ENCODE assay signal across 27 cellular contexts in the genomic region with DNA sequence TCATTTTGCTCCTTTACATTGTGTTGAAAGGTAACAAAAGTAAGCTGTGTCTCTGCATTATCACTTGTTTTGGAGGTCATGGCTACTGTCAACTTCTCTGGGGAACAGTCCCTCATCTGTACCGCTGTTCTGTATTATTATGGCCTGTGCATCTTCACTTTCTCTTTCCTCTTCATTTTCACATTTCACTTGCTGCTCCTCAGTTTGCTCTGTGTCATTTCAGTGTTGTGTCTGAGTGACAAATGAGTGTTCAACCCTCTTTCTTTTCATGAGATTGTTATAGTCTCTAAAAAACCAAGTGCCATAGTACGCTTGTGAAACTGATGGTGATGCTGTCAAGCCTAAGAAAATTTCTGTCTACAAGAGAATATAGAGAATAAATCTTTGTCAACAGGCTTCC.
DNase-seq lines count a peak whose midpoint lies in the region; ATAC-seq lines count a peak whose summit lies in the region.
"Had no signal": no experiment of that assay in that cellular context is flagged by ENCODE, and none has a peak within 500 bp of the region (broad histone marks: within the 10 kb centered on the region; RNA-seq: fewer than 3 reads in every experiment).

No MANE protein-coding gene starts in this region.

- no peak overlapping the region for H3K14ac ChIP-seq in neuronal stem cell (ENCODE audit: low read length)

- H3K27ac ChIP-seq in neuronal stem cell (replicated peaks; ENCODE audit: low read length), result no peak overlapping the region
- H3K27ac ChIP-seq: BLaER1 had no signal

- H3K9me3 ChIP-seq in neuronal stem cell (replicated peaks in 1 of 2; ENCODE audit: control insufficient read depth in 2 of 2, insufficient read depth in 1 of 2, low read depth in 1 of 2, low read length in 2 of 2), result no peaks in the 10 kb centered on the region
- H3K9me3 ChIP-seq: BLaER1, SK-N-SH had no signal

- H3K18ac ChIP-seq in neuronal stem cell (ENCODE audit: low read length), result no peak overlapping the region

- H3K4me1 ChIP-seq in neuronal stem cell (ENCODE audit: control insufficient read depth in 2 of 2, insufficient read depth in 1 of 2, low read depth in 1 of 2, low read length in 2 of 2), result no peaks in the 10 kb centered on the region
- H3K4me1 ChIP-seq: BLaER1 had no signal

- no CpG with 5 or more reads among the region's 2 CpGs for WGBS in neuronal stem cell (ENCODE audit: extremely low coverage in 2 of 2, insufficient read length in 2 of 2, insufficient replicate concordance in 1 of 2), 2 donors

- no peak overlapping the region for H2BK15ac ChIP-seq in neuronal stem cell (ENCODE audit: low read length)

- H3K79me1 ChIP-seq in neuronal stem cell (ENCODE audit: low read depth, low read length), result no peaks in the 10 kb centered on the region

- H3K36me3 ChIP-seq in neuronal stem cell (replicated peaks in 1 of 2; ENCODE audit: control insufficient read depth in 2 of 2, insufficient read depth in 2 of 2, low read length in 2 of 2), result no peaks in the 10 kb centered on the region
- H3K36me3 ChIP-seq: BLaER1 had no signal

- H3K27me3 ChIP-seq in neuronal stem cell (ENCODE audit: control insufficient read depth in 3 of 3, insufficient read depth in 3 of 3, low read depth in 1 of 3, low read length in 3 of 3), result no peaks in the 10 kb centered on the region
- H3K27me3 ChIP-seq: BLaER1 had no signal

- H4K8ac ChIP-seq in neuronal stem cell (ENCODE audit: low read depth, low read length), result no peak overlapping the region

- intact Hi-C loops in left colon (cut with DNase I, micrococcal nuclease), result no loop called here

- H2BK5ac ChIP-seq in neuronal stem cell (ENCODE audit: low read length), result no peak overlapping the region

- H3K9ac ChIP-seq in neuronal stem cell (ENCODE audit: low read depth, low read length, poor library complexity), result no peak overlapping the region
- H3K9ac ChIP-seq: BLaER1, SK-N-SH had no signal

- H4K91ac ChIP-seq in neuronal stem cell (ENCODE audit: low read depth, low read length, poor library complexity), result no peak overlapping the region

- no peak overlapping the region for H3K4ac ChIP-seq in neuronal stem cell (ENCODE audit: low read length)

- no peak overlapping the region for H3K4me3 ChIP-seq in neuronal stem cell (ENCODE audit: low read length in 2 of 2)
- H3K4me3 ChIP-seq: BLaER1 had no signal

- DNase-seq in neuronal stem cell (ENCODE audit: low spot score) (no peak), putamen (ENCODE audit: low spot score) (no peak), left colon (no peak), AG20443 (ENCODE audit: low spot score) (no peak)
- DNase-seq: CD4-positive, CD25-positive, alpha-beta regulatory T cell; DMS153; DND-41; GOT3; HCEC 1CT; Kasumi-1; MV-4-11; NCI-H1105; NCI-H1436 treated with DMSO at 0.1 percent for 48 hours; NCI-H187 treated with DMSO at 0.1 percent for 48 hours; NCI-H2171 treated with DMSO at 0.1 percent for 48 hours; NCI-H345; NCI-H524; NCI-H774; NK-92 treated with Interleukin-12 subunit alpha and Interleukin-12 subunit beta, amount 100 ng/mL, for 24 hours; PC-3; SK-N-SH; SW 1271 had no signal

- H2BK12ac ChIP-seq in neuronal stem cell (ENCODE audit: low read length), result no peak overlapping the region

- H2AFZ ChIP-seq in neuronal stem cell (ENCODE audit: low read length), result peak overlapping the region; percentile 28

- no peak overlapping the region for H3K23ac ChIP-seq in neuronal stem cell (ENCODE audit: low read depth, low read length, poor library complexity)

- no peak overlapping the region for H2AK5ac ChIP-seq in neuronal stem cell (ENCODE audit: low read depth, low read length)

- ATAC-seq in GM18867 (IDR thresholded peaks at IDR 0.05; ENCODE audit: unreplicated experiment) (peak; percentile 91), GM21526 (IDR thresholded peaks at IDR 0.05; ENCODE audit: low FRiP score, unreplicated experiment) (peak; percentile 51), HG03442 (IDR thresholded peaks at IDR 0.05; ENCODE audit: unreplicated experiment) (peak; percentile 65), left colon (no peak)
- ATAC-seq: HepG2, PC-3 had no signal

- H2BK120ac ChIP-seq in neuronal stem cell (ENCODE audit: low read depth, low read length), result no peak overlapping the region

- H3K4me2 ChIP-seq in neuronal stem cell (ENCODE audit: insufficient read depth, low read length, poor library complexity, severe bottlenecking), result no peak overlapping the region
- H3K4me2 ChIP-seq: BLaER1, SK-N-SH had no signal
